1 cellular context compared by ENCODE assay signal in the genomic region with DNA sequence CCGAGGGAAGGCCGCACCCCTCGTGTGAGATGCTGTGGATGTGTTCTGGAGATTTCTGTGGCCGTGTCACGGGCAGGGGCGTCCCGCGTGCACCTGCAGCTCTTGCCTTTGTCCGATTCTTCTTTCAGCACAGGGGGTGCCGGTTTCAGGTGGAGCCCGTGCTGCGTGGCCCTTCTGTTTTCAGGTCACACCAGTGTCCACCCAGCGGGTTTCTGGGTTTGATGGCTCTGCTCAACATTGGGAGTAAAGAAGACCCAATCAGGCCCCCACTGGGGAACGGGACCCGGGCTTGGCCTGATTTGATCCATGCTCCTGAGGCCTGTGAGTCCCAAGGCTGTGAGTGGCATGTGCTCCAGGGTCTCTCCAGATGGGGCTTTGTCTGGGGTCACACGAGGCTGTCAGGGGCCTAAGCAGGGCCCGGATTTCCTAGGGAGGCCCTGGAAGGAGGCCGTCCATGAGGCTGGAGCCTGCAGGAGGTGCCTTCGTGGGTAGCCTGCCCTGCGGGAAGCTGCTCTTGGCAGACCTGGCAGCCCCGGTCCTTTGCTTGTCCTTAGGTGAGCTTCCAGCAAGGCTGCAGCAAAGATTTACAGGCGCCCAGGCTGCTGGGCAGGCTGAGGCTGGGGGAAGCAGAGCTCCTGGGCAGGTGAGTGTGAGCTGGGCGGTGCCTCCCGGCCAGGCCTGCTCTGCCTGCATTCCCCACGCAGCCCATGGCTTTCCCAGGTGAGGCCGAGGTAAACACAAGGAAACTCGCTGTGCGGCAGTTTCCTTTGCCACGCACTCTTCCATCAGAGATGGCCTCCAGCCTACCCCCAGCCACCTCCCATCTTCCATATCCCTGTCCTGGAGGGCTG.
TF ChIP-seq lines count a peak whose summit lies in the region.

No MANE protein-coding gene starts in this region.

TF ChIP-seq in GM23338, 12 proteins besides CTCF, POLR2A, EP300 and RAD21 (continued from another document):
- TF ChIP-seq, protein P1, sequence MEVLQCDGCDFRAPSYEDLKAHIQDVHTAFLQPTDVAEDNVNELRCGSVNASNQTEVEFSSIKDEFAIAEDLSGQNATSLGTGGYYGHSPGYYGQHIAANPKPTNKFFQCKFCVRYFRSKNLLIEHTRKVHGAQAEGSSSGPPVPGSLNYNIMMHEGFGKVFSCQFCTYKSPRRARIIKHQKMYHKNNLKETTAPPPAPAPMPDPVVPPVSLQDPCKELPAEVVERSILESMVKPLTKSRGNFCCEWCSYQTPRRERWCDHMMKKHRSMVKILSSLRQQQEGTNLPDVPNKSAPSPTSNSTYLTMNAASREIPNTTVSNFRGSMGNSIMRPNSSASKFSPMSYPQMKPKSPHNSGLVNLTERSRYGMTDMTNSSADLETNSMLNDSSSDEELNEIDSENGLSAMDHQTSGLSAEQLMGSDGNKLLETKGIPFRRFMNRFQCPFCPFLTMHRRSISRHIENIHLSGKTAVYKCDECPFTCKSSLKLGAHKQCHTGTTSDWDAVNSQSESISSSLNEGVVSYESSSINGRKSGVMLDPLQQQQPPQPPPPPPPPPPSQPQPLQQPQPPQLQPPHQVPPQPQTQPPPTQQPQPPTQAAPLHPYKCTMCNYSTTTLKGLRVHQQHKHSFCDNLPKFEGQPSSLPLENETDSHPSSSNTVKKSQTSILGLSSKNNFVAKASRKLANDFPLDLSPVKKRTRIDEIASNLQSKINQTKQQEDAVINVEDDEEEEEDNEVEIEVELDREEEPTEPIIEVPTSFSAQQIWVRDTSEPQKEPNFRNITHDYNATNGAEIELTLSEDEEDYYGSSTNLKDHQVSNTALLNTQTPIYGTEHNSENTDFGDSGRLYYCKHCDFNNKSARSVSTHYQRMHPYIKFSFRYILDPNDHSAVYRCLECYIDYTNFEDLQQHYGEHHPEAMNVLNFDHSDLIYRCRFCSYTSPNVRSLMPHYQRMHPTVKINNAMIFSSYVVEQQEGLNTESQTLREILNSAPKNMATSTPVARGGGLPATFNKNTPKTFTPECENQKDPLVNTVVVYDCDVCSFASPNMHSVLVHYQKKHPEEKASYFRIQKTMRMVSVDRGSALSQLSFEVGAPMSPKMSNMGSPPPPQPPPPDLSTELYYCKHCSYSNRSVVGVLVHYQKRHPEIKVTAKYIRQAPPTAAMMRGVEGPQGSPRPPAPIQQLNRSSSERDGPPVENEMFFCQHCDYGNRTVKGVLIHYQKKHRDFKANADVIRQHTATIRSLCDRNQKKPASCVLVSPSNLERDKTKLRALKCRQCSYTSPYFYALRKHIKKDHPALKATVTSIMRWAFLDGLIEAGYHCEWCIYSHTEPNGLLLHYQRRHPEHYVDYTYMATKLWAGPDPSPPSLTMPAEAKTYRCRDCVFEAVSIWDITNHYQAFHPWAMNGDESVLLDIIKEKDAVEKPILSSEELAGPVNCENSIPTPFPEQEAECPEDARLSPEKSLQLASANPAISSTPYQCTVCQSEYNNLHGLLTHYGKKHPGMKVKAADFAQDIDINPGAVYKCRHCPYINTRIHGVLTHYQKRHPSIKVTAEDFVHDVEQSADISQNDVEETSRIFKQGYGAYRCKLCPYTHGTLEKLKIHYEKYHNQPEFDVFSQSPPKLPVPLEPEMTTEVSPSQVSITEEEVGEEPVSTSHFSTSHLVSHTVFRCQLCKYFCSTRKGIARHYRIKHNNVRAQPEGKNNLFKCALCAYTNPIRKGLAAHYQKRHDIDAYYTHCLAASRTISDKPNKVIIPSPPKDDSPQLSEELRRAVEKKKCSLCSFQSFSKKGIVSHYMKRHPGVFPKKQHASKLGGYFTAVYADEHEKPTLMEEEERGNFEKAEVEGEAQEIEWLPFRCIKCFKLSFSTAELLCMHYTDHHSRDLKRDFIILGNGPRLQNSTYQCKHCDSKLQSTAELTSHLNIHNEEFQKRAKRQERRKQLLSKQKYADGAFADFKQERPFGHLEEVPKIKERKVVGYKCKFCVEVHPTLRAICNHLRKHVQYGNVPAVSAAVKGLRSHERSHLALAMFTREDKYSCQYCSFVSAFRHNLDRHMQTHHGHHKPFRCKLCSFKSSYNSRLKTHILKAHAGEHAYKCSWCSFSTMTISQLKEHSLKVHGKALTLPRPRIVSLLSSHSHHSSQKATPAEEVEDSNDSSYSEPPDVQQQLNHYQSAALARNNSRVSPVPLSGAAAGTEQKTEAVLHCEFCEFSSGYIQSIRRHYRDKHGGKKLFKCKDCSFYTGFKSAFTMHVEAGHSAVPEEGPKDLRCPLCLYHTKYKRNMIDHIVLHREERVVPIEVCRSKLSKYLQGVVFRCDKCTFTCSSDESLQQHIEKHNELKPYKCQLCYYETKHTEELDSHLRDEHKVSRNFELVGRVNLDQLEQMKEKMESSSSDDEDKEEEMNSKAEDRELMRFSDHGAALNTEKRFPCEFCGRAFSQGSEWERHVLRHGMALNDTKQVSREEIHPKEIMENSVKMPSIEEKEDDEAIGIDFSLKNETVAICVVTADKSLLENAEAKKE (CRISPR knock-in tag; IDR thresholded peaks at IDR 0.05): no peak
- TF ChIP-seq CREB1 (CRISPR knock-in tag; IDR thresholded peaks at IDR 0.05; ENCODE audit: low read depth) (no peak), ZNF114 (CRISPR knock-in tag; IDR thresholded peaks at IDR 0.05) (no peak), POLR2AphosphoS5 (IDR thresholded peaks at IDR 0.05; ENCODE audit: low read depth) (no peak)
- TF ChIP-seq, protein P2, sequence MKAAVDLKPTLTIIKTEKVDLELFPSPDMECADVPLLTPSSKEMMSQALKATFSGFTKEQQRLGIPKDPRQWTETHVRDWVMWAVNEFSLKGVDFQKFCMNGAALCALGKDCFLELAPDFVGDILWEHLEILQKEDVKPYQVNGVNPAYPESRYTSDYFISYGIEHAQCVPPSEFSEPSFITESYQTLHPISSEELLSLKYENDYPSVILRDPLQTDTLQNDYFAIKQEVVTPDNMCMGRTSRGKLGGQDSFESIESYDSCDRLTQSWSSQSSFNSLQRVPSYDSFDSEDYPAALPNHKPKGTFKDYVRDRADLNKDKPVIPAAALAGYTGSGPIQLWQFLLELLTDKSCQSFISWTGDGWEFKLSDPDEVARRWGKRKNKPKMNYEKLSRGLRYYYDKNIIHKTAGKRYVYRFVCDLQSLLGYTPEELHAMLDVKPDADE (IDR thresholded peaks at IDR 0.05): no peak
